ENCODE assay signal across 3 cellular contexts in the genomic region with DNA sequence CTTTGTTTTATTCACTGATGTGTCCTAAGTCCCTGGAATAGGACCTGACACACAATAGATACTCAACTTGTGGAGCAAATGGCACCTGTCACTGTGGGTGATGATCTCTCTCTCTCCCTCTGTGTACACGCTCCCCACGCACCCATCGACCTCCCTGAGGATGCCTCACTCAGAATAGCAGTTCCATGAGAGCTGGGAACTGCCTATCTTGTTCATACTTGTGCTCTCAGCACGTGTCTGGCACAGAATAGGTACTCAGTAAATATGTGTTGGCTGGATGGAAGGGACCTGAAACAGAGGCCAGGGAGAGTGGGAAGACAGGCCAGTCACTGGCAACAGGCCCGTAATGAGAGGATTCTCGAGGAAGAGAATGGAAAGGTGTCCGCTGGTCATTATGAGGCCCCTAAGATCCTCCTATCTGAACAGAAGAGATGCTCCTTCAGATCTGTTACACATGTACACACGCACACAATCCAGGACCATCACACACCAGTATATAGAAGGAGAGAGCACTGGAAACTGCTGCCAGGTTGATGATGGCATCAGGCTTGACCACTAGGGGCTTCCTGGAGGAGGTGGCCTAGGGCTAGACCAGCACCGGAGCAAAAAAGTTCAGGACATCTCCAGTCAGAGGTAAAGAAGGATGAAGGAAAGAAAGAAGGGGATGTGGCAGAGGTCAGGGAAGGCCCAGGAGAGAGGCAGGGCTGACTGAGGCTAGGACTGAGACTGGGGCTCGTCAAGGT.
A peak's percentile ranks its signal among the peaks of the same experiment; 100 is the strongest.
TF ChIP-seq lines count a peak whose summit lies in the region.

No MANE protein-coding gene starts in this region.

TF ChIP-seq in SK-N-SH, 30 proteins besides CTCF, POLR2A, EP300 and RAD21:
- TF ChIP-seq EZH2phosphoT487 (IDR thresholded peaks at IDR 0.05; ENCODE audit: borderline replicate concordance, low read depth) = no peak
- no peak for TF ChIP-seq RFX5 (IDR thresholded peaks at IDR 0.05; ENCODE audit: low read length)
- no peak for TF ChIP-seq TEAD4 (IDR thresholded peaks at IDR 0.05; ENCODE audit: borderline replicate concordance, insufficient read depth)
- no peak for TF ChIP-seq CHD2 (IDR thresholded peaks at IDR 0.05; ENCODE audit: low read length, partially characterized antibody)

TF ChIP-seq in SK-N-SH treated with all-trans-retinoic acid at 6 μM for 48 hours, 23 proteins besides CTCF, POLR2A, EP300 and RAD21 (continues in another document):
- TF ChIP-seq TCF4 (CRISPR knock-in tag; IDR thresholded peaks at IDR 0.05; ENCODE audit: borderline replicate concordance) (no peak), BACH2 (CRISPR knock-in tag; IDR thresholded peaks at IDR 0.05; ENCODE audit: borderline replicate concordance) (no peak), CSDC2 (CRISPR knock-in tag; IDR thresholded peaks at IDR 0.05) (no peak), SNAI2 (CRISPR knock-in tag; IDR thresholded peaks at IDR 0.05) (no peak), ZNF70 (CRISPR knock-in tag; IDR thresholded peaks at IDR 0.05) (no peak), ZNF565 (CRISPR knock-in tag; conservative IDR thresholded peaks at IDR 0.05; ENCODE audit: low read depth) (no peak), ISL1 (CRISPR knock-in tag; IDR thresholded peaks at IDR 0.05) (no peak), ZFP3 (CRISPR knock-in tag; IDR thresholded peaks at IDR 0.05) (no peak), OSR1 (CRISPR knock-in tag; IDR thresholded peaks at IDR 0.05) (no peak)
- TF ChIP-seq, protein P1, sequence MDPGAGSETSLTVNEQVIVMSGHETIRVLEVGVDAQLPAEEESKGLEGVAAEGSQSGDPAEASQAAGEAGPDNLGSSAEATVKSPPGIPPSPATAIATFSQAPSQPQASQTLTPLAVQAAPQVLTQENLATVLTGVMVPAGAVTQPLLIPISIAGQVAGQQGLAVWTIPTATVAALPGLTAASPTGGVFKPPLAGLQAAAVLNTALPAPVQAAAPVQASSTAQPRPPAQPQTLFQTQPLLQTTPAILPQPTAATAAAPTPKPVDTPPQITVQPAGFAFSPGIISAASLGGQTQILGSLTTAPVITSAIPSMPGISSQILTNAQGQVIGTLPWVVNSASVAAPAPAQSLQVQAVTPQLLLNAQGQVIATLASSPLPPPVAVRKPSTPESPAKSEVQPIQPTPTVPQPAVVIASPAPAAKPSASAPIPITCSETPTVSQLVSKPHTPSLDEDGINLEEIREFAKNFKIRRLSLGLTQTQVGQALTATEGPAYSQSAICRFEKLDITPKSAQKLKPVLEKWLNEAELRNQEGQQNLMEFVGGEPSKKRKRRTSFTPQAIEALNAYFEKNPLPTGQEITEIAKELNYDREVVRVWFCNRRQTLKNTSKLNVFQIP (CRISPR knock-in tag; IDR thresholded peaks at IDR 0.05; ENCODE audit: borderline replicate concordance, low read depth) = no peak
- TF ChIP-seq, protein P2, sequence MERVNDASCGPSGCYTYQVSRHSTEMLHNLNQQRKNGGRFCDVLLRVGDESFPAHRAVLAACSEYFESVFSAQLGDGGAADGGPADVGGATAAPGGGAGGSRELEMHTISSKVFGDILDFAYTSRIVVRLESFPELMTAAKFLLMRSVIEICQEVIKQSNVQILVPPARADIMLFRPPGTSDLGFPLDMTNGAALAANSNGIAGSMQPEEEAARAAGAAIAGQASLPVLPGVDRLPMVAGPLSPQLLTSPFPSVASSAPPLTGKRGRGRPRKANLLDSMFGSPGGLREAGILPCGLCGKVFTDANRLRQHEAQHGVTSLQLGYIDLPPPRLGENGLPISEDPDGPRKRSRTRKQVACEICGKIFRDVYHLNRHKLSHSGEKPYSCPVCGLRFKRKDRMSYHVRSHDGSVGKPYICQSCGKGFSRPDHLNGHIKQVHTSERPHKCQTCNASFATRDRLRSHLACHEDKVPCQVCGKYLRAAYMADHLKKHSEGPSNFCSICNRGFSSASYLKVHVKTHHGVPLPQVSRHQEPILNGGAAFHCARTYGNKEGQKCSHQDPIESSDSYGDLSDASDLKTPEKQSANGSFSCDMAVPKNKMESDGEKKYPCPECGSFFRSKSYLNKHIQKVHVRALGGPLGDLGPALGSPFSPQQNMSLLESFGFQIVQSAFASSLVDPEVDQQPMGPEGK (CRISPR knock-in tag; IDR thresholded peaks at IDR 0.05; ENCODE audit: borderline replicate concordance) = no peak
- TF ChIP-seq, protein P3, sequence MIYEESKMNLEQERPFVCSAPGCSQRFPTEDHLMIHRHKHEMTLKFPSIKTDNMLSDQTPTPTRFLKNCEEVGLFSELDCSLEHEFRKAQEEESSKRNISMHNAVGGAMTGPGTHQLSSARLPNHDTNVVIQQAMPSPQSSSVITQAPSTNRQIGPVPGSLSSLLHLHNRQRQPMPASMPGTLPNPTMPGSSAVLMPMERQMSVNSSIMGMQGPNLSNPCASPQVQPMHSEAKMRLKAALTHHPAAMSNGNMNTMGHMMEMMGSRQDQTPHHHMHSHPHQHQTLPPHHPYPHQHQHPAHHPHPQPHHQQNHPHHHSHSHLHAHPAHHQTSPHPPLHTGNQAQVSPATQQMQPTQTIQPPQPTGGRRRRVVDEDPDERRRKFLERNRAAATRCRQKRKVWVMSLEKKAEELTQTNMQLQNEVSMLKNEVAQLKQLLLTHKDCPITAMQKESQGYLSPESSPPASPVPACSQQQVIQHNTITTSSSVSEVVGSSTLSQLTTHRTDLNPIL (CRISPR knock-in tag; IDR thresholded peaks at IDR 0.05; ENCODE audit: low read depth) = no peak
- TF ChIP-seq, protein P4, sequence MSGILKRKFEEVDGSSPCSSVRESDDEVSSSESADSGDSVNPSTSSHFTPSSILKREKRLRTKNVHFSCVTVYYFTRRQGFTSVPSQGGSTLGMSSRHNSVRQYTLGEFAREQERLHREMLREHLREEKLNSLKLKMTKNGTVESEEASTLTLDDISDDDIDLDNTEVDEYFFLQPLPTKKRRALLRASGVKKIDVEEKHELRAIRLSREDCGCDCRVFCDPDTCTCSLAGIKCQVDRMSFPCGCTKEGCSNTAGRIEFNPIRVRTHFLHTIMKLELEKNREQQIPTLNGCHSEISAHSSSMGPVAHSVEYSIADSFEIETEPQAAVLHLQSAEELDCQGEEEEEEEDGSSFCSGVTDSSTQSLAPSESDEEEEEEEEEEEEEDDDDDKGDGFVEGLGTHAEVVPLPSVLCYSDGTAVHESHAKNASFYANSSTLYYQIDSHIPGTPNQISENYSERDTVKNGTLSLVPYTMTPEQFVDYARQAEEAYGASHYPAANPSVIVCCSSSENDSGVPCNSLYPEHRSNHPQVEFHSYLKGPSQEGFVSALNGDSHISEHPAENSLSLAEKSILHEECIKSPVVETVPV (CRISPR knock-in tag; IDR thresholded peaks at IDR 0.05) = no peak
- TF ChIP-seq, protein P5, sequence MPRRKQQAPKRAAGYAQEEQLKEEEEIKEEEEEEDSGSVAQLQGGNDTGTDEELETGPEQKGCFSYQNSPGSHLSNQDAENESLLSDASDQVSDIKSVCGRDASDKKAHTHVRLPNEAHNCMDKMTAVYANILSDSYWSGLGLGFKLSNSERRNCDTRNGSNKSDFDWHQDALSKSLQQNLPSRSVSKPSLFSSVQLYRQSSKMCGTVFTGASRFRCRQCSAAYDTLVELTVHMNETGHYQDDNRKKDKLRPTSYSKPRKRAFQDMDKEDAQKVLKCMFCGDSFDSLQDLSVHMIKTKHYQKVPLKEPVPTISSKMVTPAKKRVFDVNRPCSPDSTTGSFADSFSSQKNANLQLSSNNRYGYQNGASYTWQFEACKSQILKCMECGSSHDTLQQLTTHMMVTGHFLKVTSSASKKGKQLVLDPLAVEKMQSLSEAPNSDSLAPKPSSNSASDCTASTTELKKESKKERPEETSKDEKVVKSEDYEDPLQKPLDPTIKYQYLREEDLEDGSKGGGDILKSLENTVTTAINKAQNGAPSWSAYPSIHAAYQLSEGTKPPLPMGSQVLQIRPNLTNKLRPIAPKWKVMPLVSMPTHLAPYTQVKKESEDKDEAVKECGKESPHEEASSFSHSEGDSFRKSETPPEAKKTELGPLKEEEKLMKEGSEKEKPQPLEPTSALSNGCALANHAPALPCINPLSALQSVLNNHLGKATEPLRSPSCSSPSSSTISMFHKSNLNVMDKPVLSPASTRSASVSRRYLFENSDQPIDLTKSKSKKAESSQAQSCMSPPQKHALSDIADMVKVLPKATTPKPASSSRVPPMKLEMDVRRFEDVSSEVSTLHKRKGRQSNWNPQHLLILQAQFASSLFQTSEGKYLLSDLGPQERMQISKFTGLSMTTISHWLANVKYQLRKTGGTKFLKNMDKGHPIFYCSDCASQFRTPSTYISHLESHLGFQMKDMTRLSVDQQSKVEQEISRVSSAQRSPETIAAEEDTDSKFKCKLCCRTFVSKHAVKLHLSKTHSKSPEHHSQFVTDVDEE (CRISPR knock-in tag; IDR thresholded peaks at IDR 0.05) = no peak

TF ChIP-seq in K562, 482 proteins besides CTCF, POLR2A, EP300 and RAD21:
- TF ChIP-seq ZFP36 (IDR thresholded peaks at IDR 0.05; ENCODE audit: low read depth, low read length, partially characterized antibody) (peak; percentile 94), BCL6 (CRISPR knock-in tag; IDR thresholded peaks at IDR 0.05) (no peak), BCOR (IDR thresholded peaks at IDR 0.05) (0 out of 2 replicates have a peak, but pooled peaks have one; percentile 31)
